ENCODE assay signal across 1 cellular context in the genomic region with DNA sequence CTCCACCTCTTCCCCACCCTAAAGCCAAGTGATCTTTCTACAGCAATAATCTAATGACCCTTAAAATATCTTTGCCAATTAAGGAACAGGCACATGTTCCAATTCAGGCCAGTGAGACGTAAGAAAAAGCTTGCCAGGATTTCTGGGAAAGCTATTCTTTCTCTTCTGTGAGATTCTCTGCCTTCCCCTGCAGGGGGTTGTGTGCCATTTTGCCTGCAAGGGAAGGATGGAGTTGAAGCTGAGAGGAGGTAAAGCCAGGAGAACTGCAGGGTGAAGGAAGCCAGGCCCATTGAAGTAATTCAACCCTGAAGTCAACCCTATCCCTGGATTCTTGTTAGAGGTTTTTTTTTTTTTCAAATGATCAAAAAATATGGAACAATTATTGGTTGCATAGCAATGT.
TF ChIP-seq lines count a peak whose summit lies in the region.

No MANE protein-coding gene starts in this region.

TF ChIP-seq in GM23338, 12 proteins besides CTCF, POLR2A, EP300 and RAD21 (continued from another document):
- TF ChIP-seq, protein P1, sequence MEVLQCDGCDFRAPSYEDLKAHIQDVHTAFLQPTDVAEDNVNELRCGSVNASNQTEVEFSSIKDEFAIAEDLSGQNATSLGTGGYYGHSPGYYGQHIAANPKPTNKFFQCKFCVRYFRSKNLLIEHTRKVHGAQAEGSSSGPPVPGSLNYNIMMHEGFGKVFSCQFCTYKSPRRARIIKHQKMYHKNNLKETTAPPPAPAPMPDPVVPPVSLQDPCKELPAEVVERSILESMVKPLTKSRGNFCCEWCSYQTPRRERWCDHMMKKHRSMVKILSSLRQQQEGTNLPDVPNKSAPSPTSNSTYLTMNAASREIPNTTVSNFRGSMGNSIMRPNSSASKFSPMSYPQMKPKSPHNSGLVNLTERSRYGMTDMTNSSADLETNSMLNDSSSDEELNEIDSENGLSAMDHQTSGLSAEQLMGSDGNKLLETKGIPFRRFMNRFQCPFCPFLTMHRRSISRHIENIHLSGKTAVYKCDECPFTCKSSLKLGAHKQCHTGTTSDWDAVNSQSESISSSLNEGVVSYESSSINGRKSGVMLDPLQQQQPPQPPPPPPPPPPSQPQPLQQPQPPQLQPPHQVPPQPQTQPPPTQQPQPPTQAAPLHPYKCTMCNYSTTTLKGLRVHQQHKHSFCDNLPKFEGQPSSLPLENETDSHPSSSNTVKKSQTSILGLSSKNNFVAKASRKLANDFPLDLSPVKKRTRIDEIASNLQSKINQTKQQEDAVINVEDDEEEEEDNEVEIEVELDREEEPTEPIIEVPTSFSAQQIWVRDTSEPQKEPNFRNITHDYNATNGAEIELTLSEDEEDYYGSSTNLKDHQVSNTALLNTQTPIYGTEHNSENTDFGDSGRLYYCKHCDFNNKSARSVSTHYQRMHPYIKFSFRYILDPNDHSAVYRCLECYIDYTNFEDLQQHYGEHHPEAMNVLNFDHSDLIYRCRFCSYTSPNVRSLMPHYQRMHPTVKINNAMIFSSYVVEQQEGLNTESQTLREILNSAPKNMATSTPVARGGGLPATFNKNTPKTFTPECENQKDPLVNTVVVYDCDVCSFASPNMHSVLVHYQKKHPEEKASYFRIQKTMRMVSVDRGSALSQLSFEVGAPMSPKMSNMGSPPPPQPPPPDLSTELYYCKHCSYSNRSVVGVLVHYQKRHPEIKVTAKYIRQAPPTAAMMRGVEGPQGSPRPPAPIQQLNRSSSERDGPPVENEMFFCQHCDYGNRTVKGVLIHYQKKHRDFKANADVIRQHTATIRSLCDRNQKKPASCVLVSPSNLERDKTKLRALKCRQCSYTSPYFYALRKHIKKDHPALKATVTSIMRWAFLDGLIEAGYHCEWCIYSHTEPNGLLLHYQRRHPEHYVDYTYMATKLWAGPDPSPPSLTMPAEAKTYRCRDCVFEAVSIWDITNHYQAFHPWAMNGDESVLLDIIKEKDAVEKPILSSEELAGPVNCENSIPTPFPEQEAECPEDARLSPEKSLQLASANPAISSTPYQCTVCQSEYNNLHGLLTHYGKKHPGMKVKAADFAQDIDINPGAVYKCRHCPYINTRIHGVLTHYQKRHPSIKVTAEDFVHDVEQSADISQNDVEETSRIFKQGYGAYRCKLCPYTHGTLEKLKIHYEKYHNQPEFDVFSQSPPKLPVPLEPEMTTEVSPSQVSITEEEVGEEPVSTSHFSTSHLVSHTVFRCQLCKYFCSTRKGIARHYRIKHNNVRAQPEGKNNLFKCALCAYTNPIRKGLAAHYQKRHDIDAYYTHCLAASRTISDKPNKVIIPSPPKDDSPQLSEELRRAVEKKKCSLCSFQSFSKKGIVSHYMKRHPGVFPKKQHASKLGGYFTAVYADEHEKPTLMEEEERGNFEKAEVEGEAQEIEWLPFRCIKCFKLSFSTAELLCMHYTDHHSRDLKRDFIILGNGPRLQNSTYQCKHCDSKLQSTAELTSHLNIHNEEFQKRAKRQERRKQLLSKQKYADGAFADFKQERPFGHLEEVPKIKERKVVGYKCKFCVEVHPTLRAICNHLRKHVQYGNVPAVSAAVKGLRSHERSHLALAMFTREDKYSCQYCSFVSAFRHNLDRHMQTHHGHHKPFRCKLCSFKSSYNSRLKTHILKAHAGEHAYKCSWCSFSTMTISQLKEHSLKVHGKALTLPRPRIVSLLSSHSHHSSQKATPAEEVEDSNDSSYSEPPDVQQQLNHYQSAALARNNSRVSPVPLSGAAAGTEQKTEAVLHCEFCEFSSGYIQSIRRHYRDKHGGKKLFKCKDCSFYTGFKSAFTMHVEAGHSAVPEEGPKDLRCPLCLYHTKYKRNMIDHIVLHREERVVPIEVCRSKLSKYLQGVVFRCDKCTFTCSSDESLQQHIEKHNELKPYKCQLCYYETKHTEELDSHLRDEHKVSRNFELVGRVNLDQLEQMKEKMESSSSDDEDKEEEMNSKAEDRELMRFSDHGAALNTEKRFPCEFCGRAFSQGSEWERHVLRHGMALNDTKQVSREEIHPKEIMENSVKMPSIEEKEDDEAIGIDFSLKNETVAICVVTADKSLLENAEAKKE (CRISPR knock-in tag; IDR thresholded peaks at IDR 0.05) = no peak
TF ChIP-seq in GM23338: peak in this region for 0.
